ENCODE assay signal across 1 cellular context in the genomic region with DNA sequence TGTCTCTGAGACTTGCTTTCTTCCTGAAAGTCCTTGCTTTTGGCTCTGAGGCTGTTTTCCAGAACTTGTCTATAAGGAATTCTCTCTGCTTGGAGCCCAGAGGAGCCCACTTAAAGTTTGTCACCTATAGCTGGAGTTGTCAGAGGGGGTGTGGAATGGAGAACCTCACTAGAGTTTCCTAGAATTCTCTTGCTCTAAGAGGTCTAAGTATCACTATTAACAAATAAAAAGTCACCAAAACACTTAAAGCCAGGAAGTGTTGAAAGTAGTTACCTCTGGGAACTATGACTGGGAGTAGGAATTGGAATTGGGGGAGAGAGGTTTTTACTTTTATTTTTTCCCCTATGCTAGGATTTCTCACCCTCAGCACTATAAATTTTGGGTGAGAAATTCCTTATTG.
TF ChIP-seq lines count a peak whose summit lies in the region.

No MANE protein-coding gene starts in this region.

TF ChIP-seq in GM12878, 131 proteins besides CTCF, POLR2A, EP300 and RAD21:
- no peak for TF ChIP-seq ZNF274 (IDR thresholded peaks at IDR 0.05; ENCODE audit: insufficient read depth, insufficient read length)
- no peak for TF ChIP-seq SREBF2 (IDR thresholded peaks at IDR 0.05; ENCODE audit: low read length)
- TF ChIP-seq, protein P1, sequence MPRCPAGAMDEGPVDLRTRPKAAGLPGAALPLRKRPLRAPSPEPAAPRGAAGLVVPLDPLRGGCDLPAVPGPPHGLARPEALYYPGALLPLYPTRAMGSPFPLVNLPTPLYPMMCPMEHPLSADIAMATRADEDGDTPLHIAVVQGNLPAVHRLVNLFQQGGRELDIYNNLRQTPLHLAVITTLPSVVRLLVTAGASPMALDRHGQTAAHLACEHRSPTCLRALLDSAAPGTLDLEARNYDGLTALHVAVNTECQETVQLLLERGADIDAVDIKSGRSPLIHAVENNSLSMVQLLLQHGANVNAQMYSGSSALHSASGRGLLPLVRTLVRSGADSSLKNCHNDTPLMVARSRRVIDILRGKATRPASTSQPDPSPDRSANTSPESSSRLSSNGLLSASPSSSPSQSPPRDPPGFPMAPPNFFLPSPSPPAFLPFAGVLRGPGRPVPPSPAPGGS (IDR thresholded peaks at IDR 0.05; ENCODE audit: borderline replicate concordance, insufficient read depth, low read depth, low read length, poor library complexity, severe bottlenecking) = no peak
- no peak for TF ChIP-seq SREBF1 (IDR thresholded peaks at IDR 0.05; ENCODE audit: low read length)
- TF ChIP-seq NR2C1 (IDR thresholded peaks at IDR 0.05) = no peak
